ENCODE assay signal across 12 cellular contexts in genomic region chr20:38168791-38169589, GRCh38. TPM values are rescaled to one million over a fixed set of nuclear protein-coding genes. Genes with fewer than 3 reads are reported as not detected.
A peak's percentile ranks its signal among the peaks of the same experiment; 100 is the strongest.
DNase-seq lines count a peak whose midpoint lies in the region; ATAC-seq and TF ChIP-seq lines count a peak whose summit lies in the region.
"Had no signal": no experiment of that assay in that cellular context is flagged by ENCODE, and none has a peak within 500 bp of the region (broad histone marks: within the 10 kb centered on the region; RNA-seq: fewer than 3 reads in every experiment).

No MANE protein-coding gene starts in this region.

- H3K4me1 ChIP-seq in heart left ventricle, result peaks cover 0 to 77% (median 27%) of the 10 kb centered on the region in 12 donors
- H3K4me1 ChIP-seq in skeletal muscle satellite cell (ENCODE audit: control insufficient read depth, insufficient read depth, low read length), result peaks cover 57% of the 10 kb centered on the region

- H3K4me3 ChIP-seq in HL-60 (replicated peaks; ENCODE audit: insufficient read depth, low read length) (no peak overlapping the region), heart left ventricle (no peak overlapping the region), skeletal muscle satellite cell (ENCODE audit: low read length) (no peak overlapping the region)

- H3K27ac ChIP-seq in HL-60 (replicated peaks) (0 out of 2 replicates have a peak overlapping the region, but pooled peaks have one; percentile 10), heart left ventricle (peak overlapping the region; percentile 3 to 89 (median 57))

- peak in 1 of 2 experiments; percentile 63 for DNase-seq in HL-60 (ENCODE audit: low read depth in 1 of 2, low spot score in 1 of 2)
- no peak for DNase-seq in T-helper 17 cell
- DNase-seq in heart left ventricle, result peak in 2 of 5 donors; percentile 41 to 66
- no peak for DNase-seq in HuH-7.5 (ENCODE audit: low spot score)
- DNase-seq in C1 segment of cervical spinal cord (lab: John Stamatoyannopoulos, UW), result no peak
- DNase-seq in glomerular visceral epithelial cell (ENCODE audit: extremely low spot score), result no peak
- DNase-seq: activated naive CD4-positive, alpha-beta T cell; NCI-H2029 treated with DMSO at 0.1 percent for 48 hours had no signal

- no peak for TF ChIP-seq POLR2A in heart left ventricle (IDR thresholded peaks at IDR 0.05)

- H3K4me1 Mint-ChIP-seq in T-helper 17 cell, result peaks cover 15% of the 10 kb centered on the region

- H3K4me3 Mint-ChIP-seq in T-helper 17 cell, result no peak overlapping the region
- H3K4me3 Mint-ChIP-seq: neural crest cell; T-helper 2 cell treated with Interferon-gamma antibody and Interleukin-4, amounts not matched to agents 5 μg/mL and 100 μg/mL, for 36 hours had no signal

- intact Hi-C loops in heart left ventricle (cut with DNase I), result loop anchor here in 8 of 10 donors (2.0 to 10.0 kb wide), 7 partner anchors 48 to 112 kb away; no protein-coding TSS in a partner anchor

- H3K36me3 ChIP-seq in heart left ventricle, result no peaks in the 10 kb centered on the region
- H3K36me3 ChIP-seq in skeletal muscle satellite cell (ENCODE audit: insufficient read depth, low read length), result no peaks in the 10 kb centered on the region

- ATAC-seq in T-helper 17 cell (peak; percentile 33), heart left ventricle (no peak), HG03571 (IDR thresholded peaks at IDR 0.05; ENCODE audit: unreplicated experiment) (no peak)

- H3K27me3 ChIP-seq in HL-60 (ENCODE audit: insufficient read depth, poor library complexity, severe bottlenecking), result no peaks in the 10 kb centered on the region
- no peaks in the 10 kb centered on the region for H3K27me3 ChIP-seq in heart left ventricle
- H3K27me3 ChIP-seq in skeletal muscle satellite cell (ENCODE audit: control insufficient read depth, insufficient read depth, low read length), result no peaks in the 10 kb centered on the region

- peaks cover 42% of the 10 kb centered on the region for H3K27me3 Mint-ChIP-seq in T-helper 17 cell

- H3K9ac ChIP-seq in skeletal muscle satellite cell (ENCODE audit: low read depth, low read length), result peak overlapping the region; percentile 28

- 64 to 71% (median 70%) methylated on average over 7 to 8 of the region's 8 CpGs for WGBS in heart left ventricle, 4 donors

- H3K36me3 Mint-ChIP-seq in T-helper 17 cell (ENCODE audit: low read depth), result no peaks in the 10 kb centered on the region

- peak overlapping the region; percentile 8 for H3K4me2 ChIP-seq in skeletal muscle satellite cell (ENCODE audit: low read length)

- H3K27ac Mint-ChIP-seq in T-helper 17 cell, result no peak overlapping the region
- H3K27ac Mint-ChIP-seq: T-helper 2 cell treated with Interferon-gamma antibody and Interleukin-4, amounts not matched to agents 5 μg/mL and 100 μg/mL, for 36 hours had no signal

- H3K9me3 ChIP-seq in T-helper 17 cell (ENCODE audit: control insufficient read depth, low read length, poor library complexity, severe bottlenecking), result no peaks in the 10 kb centered on the region
- H3K9me3 ChIP-seq in heart left ventricle, result no peaks in the 10 kb centered on the region
- H3K9me3 ChIP-seq in skeletal muscle satellite cell (replicated peaks; ENCODE audit: low read length), result no peaks in the 10 kb centered on the region

- TF ChIP-seq CTCF in HL-60 (IDR thresholded peaks at IDR 0.05; ENCODE audit: insufficient read depth, low read length), result no peak
- TF ChIP-seq CTCF in heart left ventricle (IDR thresholded peaks at IDR 0.05), result peak in 1 of 12 donors; percentile 11

RNA-seq across cellular contexts. Expression of gene TGM2, which starts 3.9 kb away (rescaled TPM):
- total RNA-seq in T-helper 17 cell (under 1 TPM; 0.37 to 0.76 TPM), heart left ventricle (1,000 to 10,000 TPM in 1 of 9 donors, 100 to 1,000 TPM in 8; 271 to 1,146 (median 567) TPM)
- polyA plus RNA-seq in heart left ventricle, result 100 to 1,000 TPM; 211 to 972 TPM
- total RNA-seq in skeletal muscle satellite cell (2012; rRNA removed), result 1.8 and 4.2 TPM in 2 replicates

Comparison
In these comparisons a context has a peak if more than half of its experiments do, and no peak if none do; other contexts are left out.
1. RNA of gene TGM2, which starts 3.9 kb away (total RNA-seq): 271 to 1,146 TPM in heart left ventricle; 0.37 to 0.76 TPM in T-helper 17 cell; every median in the first group is over 100 times any median in the second.